Comparison of ENCODE assay signal across 10 cellular contexts in genomic region chr5:110752953-110753352, GRCh38. TPM values are rescaled to one million over a fixed set of nuclear protein-coding genes. Genes with fewer than 3 reads are reported as not detected.
DNase-seq lines count a peak whose midpoint lies in the region; ATAC-seq and TF ChIP-seq lines count a peak whose summit lies in the region.
"Had no signal": no experiment of that assay in that cellular context is flagged by ENCODE, and none has a peak within 500 bp of the region (broad histone marks: within the 10 kb centered on the region; RNA-seq: fewer than 3 reads in every experiment).

No MANE protein-coding gene starts in this region.

- peak overlapping the region; percentile 83 for H3K27ac Mint-ChIP-seq in CD8-positive, alpha-beta T cell
- H3K27ac Mint-ChIP-seq in T-helper 2 cell treated with Interferon-gamma antibody and Interleukin-4, amounts not matched to agents 5 μg/mL and 100 μg/mL, for 36 hours = peak overlapping the region; percentile 83
- H3K27ac Mint-ChIP-seq in type B pancreatic cell = no peak overlapping the region

- DNase-seq in CD8-positive, alpha-beta T cell = no peak
- peak; percentile 15 for DNase-seq in T-helper 2 cell treated with Interferon-gamma antibody and Interleukin-4, amounts not matched to agents 5 μg/mL and 100 μg/mL, for 36 hours (ENCODE audit: low spot score)
- DNase-seq in Right ventricle myocardium superior (no peak), type B pancreatic cell (ENCODE audit: extremely low spot score, unreplicated experiment) (no peak), NCI-H2081 treated with DMSO at 0.1 percent for 48 hours (lab: John Stamatoyannopoulos, UW) (no peak), epidermal melanocyte (ENCODE audit: insufficient read length, low spot score) (no peak)
- DNase-seq: heart right ventricle had no signal

- H3K36me3 Mint-ChIP-seq in CD8-positive, alpha-beta T cell = peaks cover 66% of the 10 kb centered on the region
- peaks cover 54% of the 10 kb centered on the region for H3K36me3 Mint-ChIP-seq in T-helper 2 cell treated with Interferon-gamma antibody and Interleukin-4, amounts not matched to agents 5 μg/mL and 100 μg/mL, for 36 hours (ENCODE audit: low read depth)
- H3K36me3 Mint-ChIP-seq in type B pancreatic cell = peaks cover 19% of the 10 kb centered on the region

- no peaks in the 10 kb centered on the region for H3K9me3 Mint-ChIP-seq in CD8-positive, alpha-beta T cell
- no peaks in the 10 kb centered on the region for H3K9me3 Mint-ChIP-seq in T-helper 2 cell treated with Interferon-gamma antibody and Interleukin-4, amounts not matched to agents 5 μg/mL and 100 μg/mL, for 36 hours
- no peaks in the 10 kb centered on the region for H3K9me3 Mint-ChIP-seq in type B pancreatic cell

- H3K4me1 Mint-ChIP-seq in CD8-positive, alpha-beta T cell (ENCODE audit: low read depth) = peaks cover 39% of the 10 kb centered on the region
- H3K4me1 Mint-ChIP-seq in T-helper 2 cell treated with Interferon-gamma antibody and Interleukin-4, amounts not matched to agents 5 μg/mL and 100 μg/mL, for 36 hours (ENCODE audit: low read depth) = peaks cover 44% of the 10 kb centered on the region
- no peaks in the 10 kb centered on the region for H3K4me1 Mint-ChIP-seq in type B pancreatic cell (ENCODE audit: unreplicated experiment)

- H3K4me3 Mint-ChIP-seq in CD8-positive, alpha-beta T cell = no peak overlapping the region
- H3K4me3 Mint-ChIP-seq in T-helper 2 cell treated with Interferon-gamma antibody and Interleukin-4, amounts not matched to agents 5 μg/mL and 100 μg/mL, for 36 hours = peak overlapping the region; percentile 51
- H3K4me3 Mint-ChIP-seq in type B pancreatic cell = no peak overlapping the region

- no peaks in the 10 kb centered on the region for H3K4me1 ChIP-seq in CD8-positive, alpha-beta T cell (ENCODE audit: insufficient read depth, low read length)
- H3K4me1 ChIP-seq: heart right ventricle had no signal

- no peaks in the 10 kb centered on the region for H3K27me3 Mint-ChIP-seq in CD8-positive, alpha-beta T cell (ENCODE audit: low read depth)
- H3K27me3 Mint-ChIP-seq in T-helper 2 cell treated with Interferon-gamma antibody and Interleukin-4, amounts not matched to agents 5 μg/mL and 100 μg/mL, for 36 hours (ENCODE audit: low read depth) = no peaks in the 10 kb centered on the region
- H3K27me3 Mint-ChIP-seq in type B pancreatic cell = no peaks in the 10 kb centered on the region

- POLR2A ChIA-PET in CD8-positive, alpha-beta T cell (lab: Charles Lee) = interaction anchor here (0.6 kb wide), 1 partner anchor 62 kb away, joined by 4 read pairs; no protein-coding TSS in a partner anchor

- CTCF ChIA-PET in CD8-positive, alpha-beta T cell (lab: Charles Lee) = no interaction called here

- no peak overlapping the region for H3K4me3 ChIP-seq in CD8-positive, alpha-beta T cell (ENCODE audit: low read depth, low read length)
- H3K4me3 ChIP-seq: coronary artery, heart right ventricle had no signal

- no peaks in the 10 kb centered on the region for H3K36me3 ChIP-seq in CD8-positive, alpha-beta T cell (ENCODE audit: insufficient read depth, low read length)

- no peak for ATAC-seq in CD8-positive, alpha-beta T cell
- ATAC-seq in GM19372 (IDR thresholded peaks at IDR 0.05; ENCODE audit: low read depth, unreplicated experiment) (peak; percentile 2), HG02981 (IDR thresholded peaks at IDR 0.05; ENCODE audit: unreplicated experiment) (peak; percentile 11), Right ventricle myocardium superior (ENCODE audit: poor library complexity) (no peak)
- ATAC-seq: heart right ventricle had no signal

- no peak overlapping the region for H3K27ac ChIP-seq in CD8-positive, alpha-beta T cell (ENCODE audit: low read depth, low read length)
- H3K27ac ChIP-seq: coronary artery, heart right ventricle had no signal

- intact Hi-C loops in CD8-positive, alpha-beta T cell (cut with DNase I, micrococcal nuclease) = loop anchor here (1.0 to 10.0 kb wide), 4 partner anchors 15 to 782 kb away; no protein-coding TSS in a partner anchor
- intact Hi-C loops in Right ventricle myocardium superior (cut with DNase I) = loop anchor here (10.0 kb wide), 1 partner anchor 342 kb away; the partner anchor contains the start of gene WDR36

- TF ChIP-seq CTCF in CD8-positive, alpha-beta T cell (IDR thresholded peaks at IDR 0.05) = no peak
- no peak for TF ChIP-seq CTCF in type B pancreatic cell (conservative IDR thresholded peaks at IDR 0.05)

- H3K27me3 ChIP-seq in CD8-positive, alpha-beta T cell (ENCODE audit: insufficient read depth, low read length) = no peaks in the 10 kb centered on the region
- H3K27me3 ChIP-seq: heart right ventricle had no signal

- H3K9me3 ChIP-seq in CD8-positive, alpha-beta T cell (ENCODE audit: low read length) = no peaks in the 10 kb centered on the region
- H3K9me3 ChIP-seq: heart right ventricle had no signal

RNA-seq across cellular contexts. Expression of gene SLC25A46, which starts 14.1 kb away (rescaled TPM):
- total RNA-seq in CD8-positive, alpha-beta T cell = 10 to 100 TPM; 13.6 to 14.6 TPM
- total RNA-seq in Right ventricle myocardium superior (63.1 TPM), type B pancreatic cell (ENCODE audit: low replicate concordance) (33.7 and 38.5 TPM in 2 replicates)

RNA-seq across cellular contexts. Expression of gene TMEM232, which starts 26.5 kb away (rescaled TPM):
- total RNA-seq in CD8-positive, alpha-beta T cell = 1 to 10 TPM in 1 of 2 experiments, under 1 TPM in 1; 0.92 to 1.0 TPM
- total RNA-seq in Right ventricle myocardium superior (3.2 TPM), type B pancreatic cell (ENCODE audit: low replicate concordance) (2.4 and 6.9 TPM in 2 replicates)

Comparison
In these comparisons a context has a peak if more than half of its experiments do, and no peak if none do; other contexts are left out.
1. ATAC-seq: peak in GM19372 (single experiment) and HG02981 (single experiment); none in CD8-positive, alpha-beta T cell (single experiment) and Right ventricle myocardium superior (single experiment).